In the genomic region with DNA sequence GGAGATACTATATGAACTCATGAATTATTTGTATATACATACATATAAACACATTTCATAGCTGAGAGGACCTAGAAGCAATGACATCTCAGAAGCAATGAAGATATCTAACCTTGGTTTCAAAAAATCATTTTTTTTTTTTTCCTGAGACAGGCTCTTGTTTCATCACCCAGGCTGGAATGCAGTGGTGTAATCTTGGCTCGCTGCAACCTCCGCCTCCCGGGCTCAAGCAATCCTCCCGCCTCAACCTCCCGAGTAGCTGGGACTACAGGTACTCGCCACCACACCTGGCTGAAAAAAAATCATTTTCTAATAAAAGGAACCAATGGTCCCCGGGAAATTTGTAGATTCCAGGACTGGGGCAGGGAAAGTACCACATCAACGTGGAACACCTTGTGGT, we compare ENCODE assay signal across 18 cellular contexts. TPM values are rescaled to one million over a fixed set of nuclear protein-coding genes. Genes with fewer than 3 reads are reported as not detected.
DNase-seq lines count a peak whose midpoint lies in the region; ATAC-seq, FAIRE-seq and TF ChIP-seq lines count a peak whose summit lies in the region.
"Had no signal": no experiment of that assay in that cellular context is flagged by ENCODE, and none has a peak within 500 bp of the region (broad histone marks: within the 10 kb centered on the region; RNA-seq: fewer than 3 reads in every experiment).

No MANE protein-coding gene starts in this region.

- H3K27me3 ChIP-seq in HepG2 (ENCODE audit: control insufficient read depth in 1 of 2, insufficient read depth in 2 of 2, low read length in 2 of 2) (peaks cover 0 to 3% of the 10 kb centered on the region in 2 experiments; a peak in 1 of 5 replicates), right lobe of liver (no peaks in the 10 kb centered on the region)
- H3K27me3 ChIP-seq: BLaER1 had no signal

- intact Hi-C loops in HepG2 (cut with micrococcal nuclease; ENCODE audit: unreplicated experiment) (loop anchor here (5.0 kb wide), 1 partner anchor 867 kb away; the partner anchor contains the start of gene ZNF420), right lobe of liver (cut with DNase I) (no loop called here)

- no peak for TF ChIP-seq POLR2A in HepG2 (IDR thresholded peaks at IDR 0.05; ENCODE audit: insufficient read depth in 1 of 2, low read depth in 2 of 2, low read length in 2 of 2)
- TF ChIP-seq POLR2A in right lobe of liver (IDR thresholded peaks at IDR 0.05) = no peak

- no peaks in the 10 kb centered on the region for H3K9me3 ChIP-seq in HepG2 (ENCODE audit: low read length)
- no peaks in the 10 kb centered on the region for H3K9me3 ChIP-seq in right lobe of liver
- H3K9me3 ChIP-seq: BLaER1 had no signal

- no peak for TF ChIP-seq CTCF in HepG2 (CRISPR knock-in tag; IDR thresholded peaks at IDR 0.05)
- no peak for TF ChIP-seq CTCF in right lobe of liver (IDR thresholded peaks at IDR 0.05)
- no peak for TF ChIP-seq CTCF in choroid plexus epithelial cell (conservative IDR thresholded peaks at IDR 0.05; ENCODE audit: low read depth, low read length)

- TF ChIP-seq RAD21 in HepG2 (CRISPR knock-in tag; IDR thresholded peaks at IDR 0.05) = no peak

- H3K27ac ChIP-seq in HepG2 (ENCODE audit: extremely low read length, insufficient read depth, low read length) (no peak overlapping the region), right lobe of liver (no peak overlapping the region)
- H3K27ac ChIP-seq: BLaER1 had no signal

- no peak overlapping the region for H2AFZ ChIP-seq in HepG2 (ENCODE audit: low read length)
- H2AFZ ChIP-seq: GM23338 had no signal

- H3K4me2 ChIP-seq in HepG2 (ENCODE audit: low read depth, low read length) = no peak overlapping the region
- H3K4me2 ChIP-seq: BLaER1, GM23338 had no signal

- H3K4me3 ChIP-seq in HepG2 (replicated peaks in 1 of 3; ENCODE audit: insufficient read depth in 1 of 3, low read depth in 2 of 3, low read length in 3 of 3) (no peak overlapping the region), right lobe of liver (no peak overlapping the region), choroid plexus epithelial cell (ENCODE audit: low read depth, low read length) (no peak overlapping the region)
- H3K4me3 ChIP-seq: BLaER1, GM23338 had no signal

- CTCF ChIA-PET in HepG2 (lab: Yijun Ruan, JAX; ENCODE audit: low intra/inter-chr PET ratio, low total read pairs) = no interaction called here

- POLR2A ChIA-PET in HepG2 (lab: Yijun Ruan, JAX) = no interaction called here

- TF ChIP-seq EP300 in HepG2 (IDR thresholded peaks at IDR 0.05; ENCODE audit: low read depth in 2 of 2, low read length in 2 of 2) = no peak
- no peak for TF ChIP-seq EP300 in HepG2 (CRISPR knock-in tag; IDR thresholded peaks at IDR 0.05; ENCODE audit: borderline replicate concordance)

- in situ Hi-C loops in HepG2 (cut with HindIII; ENCODE audit: extremely low pct_ligation_motif_present, low pct_unique_long_range_greater_than_20kb) = no loop called here

- 90% methylated on average over 8 of the region's 8 CpGs for WGBS in HepG2 (ENCODE audit: low lambda C conversion rate)
- WGBS in right lobe of liver (ENCODE audit: insufficient coverage, low coverage, low lambda C conversion rate, missing lambda C conversion rate) = 84% methylated on average over 8 of the region's 8 CpGs

- DNase-seq in HepG2 (ENCODE audit: low spot score) (no peak), right lobe of liver (no peak), choroid plexus epithelial cell (ENCODE audit: low read depth) (peak; percentile 60), iris pigment epithelial cell (ENCODE audit: low read depth) (peak; percentile 52), NCI-H2107 (lab: John Stamatoyannopoulos, UW) (no peak), D341Med (ENCODE audit: low spot score) (no peak)
- DNase-seq in activated CD4-positive, alpha-beta T cell treated with anti-CD3 and anti-CD28 coated beads, Interleukin-2, amount 50 U/mL, for 4 hours = no peak
- DNase-seq: 8988T; CD4-positive, alpha-beta memory T cell; DMS79 treated with DMSO at 0.1 percent for 48 hours; GF-D8; H7 had no signal

- ATAC-seq in HepG2 = no peak
- no peak for ATAC-seq in right lobe of liver
- no peak for ATAC-seq in HG03469 (IDR thresholded peaks at IDR 0.05; ENCODE audit: unreplicated experiment)
- ATAC-seq: GM23338, HCT116 had no signal

- 0 out of 5 replicates have a peak, but pooled peaks cover 0 to 1% of the 10 kb centered on the region in 2 experiments for H3K36me3 ChIP-seq in HepG2 (replicated peaks in 1 of 2; ENCODE audit: control insufficient read depth in 1 of 2, insufficient read depth in 2 of 2, low read length in 2 of 2)
- no peaks in the 10 kb centered on the region for H3K36me3 ChIP-seq in right lobe of liver
- H3K36me3 ChIP-seq: BLaER1 had no signal

- H3K9ac ChIP-seq in HepG2 (ENCODE audit: insufficient read depth, low read depth, low read length) = no peak overlapping the region
- H3K9ac ChIP-seq: BLaER1 had no signal

- H3K4me1 ChIP-seq in HepG2 (ENCODE audit: insufficient read depth, low read length) (peaks cover 15% of the 10 kb centered on the region), right lobe of liver (peaks cover 0 to 5% (median 2%) of the 10 kb centered on the region in 4 donors)

- H3K79me2 ChIP-seq in HepG2 (ENCODE audit: insufficient read depth, low read length) = peaks cover 17% of the 10 kb centered on the region

- FAIRE-seq in HepG2 (lab: Jason Lieb, UNC) = no peak

- BruUV-seq in HepG2 (replicated peaks; lab: Mats Ljungman, UMichigan) = no TSS peak

- H4K20me1 ChIP-seq in HepG2 (ENCODE audit: insufficient read depth, low read length) = no peaks in the 10 kb centered on the region
- H4K20me1 ChIP-seq: BLaER1 had no signal

RNA-seq across cellular contexts. Expression of gene ZNF565, which starts 4.0 kb away (rescaled TPM):
- total RNA-seq in HepG2 (2016; rRNA removed; fragmentation: Illumina TruSeq; extraction: Trizol) (5.2 and 6.0 TPM in 2 replicates), right lobe of liver (1 to 10 TPM in 5 of 6 experiments, under 1 TPM in 1; 0.37 to 3.6 (median 2.2) TPM)
- 2.6 and 3.3 TPM in 2 replicates for total RNA-seq in HepG2 (2016; cell fraction: cytosol; rRNA removed; fragmentation: Illumina TruSeq; extraction: Trizol; ENCODE audit: low read depth)
- 5.1 and 5.7 TPM in 2 replicates for total RNA-seq in HepG2 (2016; cell fraction: insoluble cytoplasmic fraction; rRNA removed; fragmentation: Illumina TruSeq; extraction: Trizol)
- total RNA-seq in HepG2 (2016; cell fraction: membrane; rRNA removed; fragmentation: Illumina TruSeq; extraction: Trizol) = 3.8 and 4.2 TPM in 2 replicates
- total RNA-seq in HepG2 (2016; cell fraction: nucleus; rRNA removed; fragmentation: Illumina TruSeq; extraction: Trizol) = 3.8 and 5.4 TPM in 2 replicates
- 1.8 and 2.1 TPM in 2 replicates for polyA plus RNA-seq in HepG2 (2011; rRNA removed)
- polyA plus RNA-seq in HepG2 (2011; cell fraction: cytosol; rRNA removed) = 0.95 and 1.4 TPM in 2 replicates
- 2.5 and 3.3 TPM in 2 replicates for polyA plus RNA-seq in HepG2 (2011; cell fraction: nucleus; rRNA removed)
- polyA plus RNA-seq in HepG2 (2012) = 2.3 and 2.4 TPM in 2 replicates
- 0.63 and 0.91 TPM in 2 replicates for polyA plus RNA-seq in HepG2 (2016; cell fraction: cytosol; fragmentation: Illumina TruSeq; extraction: Trizol; ENCODE audit: low read depth)
- polyA plus RNA-seq in HepG2 (2016; cell fraction: insoluble cytoplasmic fraction; fragmentation: Illumina TruSeq; extraction: Trizol; ENCODE audit: low read depth) = 3.6 and 3.8 TPM in 2 replicates
- polyA plus RNA-seq in HepG2 (2016; cell fraction: membrane; fragmentation: Illumina TruSeq; extraction: Trizol; ENCODE audit: low read depth) = 1.5 and 1.6 TPM in 2 replicates
- 4.5 and 4.8 TPM in 2 replicates for polyA plus RNA-seq in HepG2 (2016; cell fraction: nucleus; fragmentation: Illumina TruSeq; extraction: Trizol; ENCODE audit: insufficient read depth, low read depth)
- 2.0 and 2.7 TPM in 2 replicates for polyA minus RNA-seq in HepG2 (2011; rRNA and poly(A)+ RNA removed; ENCODE audit: low replicate concordance)
- polyA minus RNA-seq in HepG2 (2011; cell fraction: cytosol; rRNA and poly(A)+ RNA removed) = 1.2 and 2.2 TPM in 2 replicates
- polyA minus RNA-seq in HepG2 (2011; cell fraction: nucleus; rRNA and poly(A)+ RNA removed) = 5.4 and 7.6 TPM in 2 replicates

RNA-seq across cellular contexts. Expression of gene ZNF146, which starts 4.4 kb away (rescaled TPM):
- total RNA-seq in HepG2 (2016; rRNA removed; fragmentation: Illumina TruSeq; extraction: Trizol) = 52.7 and 93.3 TPM in 2 replicates
- total RNA-seq in HepG2 (2016; cell fraction: cytosol; rRNA removed; fragmentation: Illumina TruSeq; extraction: Trizol; ENCODE audit: low read depth) = 7.1 and 7.2 TPM in 2 replicates
- 53.6 and 86.2 TPM in 2 replicates for total RNA-seq in HepG2 (2016; cell fraction: insoluble cytoplasmic fraction; rRNA removed; fragmentation: Illumina TruSeq; extraction: Trizol)
- 33.9 and 37.0 TPM in 2 replicates for total RNA-seq in HepG2 (2016; cell fraction: membrane; rRNA removed; fragmentation: Illumina TruSeq; extraction: Trizol)
- 30.3 and 37.2 TPM in 2 replicates for total RNA-seq in HepG2 (2016; cell fraction: nucleus; rRNA removed; fragmentation: Illumina TruSeq; extraction: Trizol)
- 26.8 and 28.4 TPM in 2 replicates for polyA plus RNA-seq in HepG2 (2011; rRNA removed)
- 12.6 and 22.7 TPM in 2 replicates for polyA plus RNA-seq in HepG2 (2011; cell fraction: cytosol; rRNA removed)
- polyA plus RNA-seq in HepG2 (2011; cell fraction: nucleus; rRNA removed) = 11.3 and 18.6 TPM in 2 replicates
- 47.9 and 48.1 TPM in 2 replicates for polyA plus RNA-seq in HepG2 (2012)
- polyA plus RNA-seq in HepG2 (2016; cell fraction: cytosol; fragmentation: Illumina TruSeq; extraction: Trizol; ENCODE audit: low read depth) = 3.7 and 4.0 TPM in 2 replicates
- polyA plus RNA-seq in HepG2 (2016; cell fraction: insoluble cytoplasmic fraction; fragmentation: Illumina TruSeq; extraction: Trizol; ENCODE audit: low read depth) = 71.0 and 81.5 TPM in 2 replicates
- 15.3 and 15.4 TPM in 2 replicates for polyA plus RNA-seq in HepG2 (2016; cell fraction: membrane; fragmentation: Illumina TruSeq; extraction: Trizol; ENCODE audit: low read depth)
- polyA plus RNA-seq in HepG2 (2016; cell fraction: nucleus; fragmentation: Illumina TruSeq; extraction: Trizol; ENCODE audit: insufficient read depth, low read depth) = 56.6 and 59.5 TPM in 2 replicates
- 8.8 and 18.0 TPM in 2 replicates for polyA minus RNA-seq in HepG2 (2011; rRNA and poly(A)+ RNA removed; ENCODE audit: low replicate concordance)
- 25.7 and 28.9 TPM in 2 replicates for polyA minus RNA-seq in HepG2 (2011; cell fraction: cytosol; rRNA and poly(A)+ RNA removed)
- polyA minus RNA-seq in HepG2 (2011; cell fraction: nucleus; rRNA and poly(A)+ RNA removed) = 31.7 and 48.7 TPM in 2 replicates
- 10 to 100 TPM; 16.2 to 33.0 (median 27.0) TPM for total RNA-seq in right lobe of liver

RNA-seq across cellular contexts. Expression of gene COX7A1, which starts 58.2 kb away (rescaled TPM):
- total RNA-seq in HepG2 (2016; rRNA removed; fragmentation: Illumina TruSeq; extraction: Trizol) (not detected in 2 replicates), right lobe of liver (1 to 10 TPM; 1.0 to 6.2 (median 3.8) TPM)
- total RNA-seq in HepG2 (2016; cell fraction: cytosol; rRNA removed; fragmentation: Illumina TruSeq; extraction: Trizol; ENCODE audit: low read depth) = not detected in 2 replicates
- total RNA-seq in HepG2 (2016; cell fraction: insoluble cytoplasmic fraction; rRNA removed; fragmentation: Illumina TruSeq; extraction: Trizol) = not detected in 2 replicates
- not detected in 2 replicates for total RNA-seq in HepG2 (2016; cell fraction: membrane; rRNA removed; fragmentation: Illumina TruSeq; extraction: Trizol)
- total RNA-seq in HepG2 (2016; cell fraction: nucleus; rRNA removed; fragmentation: Illumina TruSeq; extraction: Trizol) = not detected in 2 replicates
- polyA plus RNA-seq in HepG2 (2011; rRNA removed) = not detected in 2 replicates
- polyA plus RNA-seq in HepG2 (2011; cell fraction: cytosol; rRNA removed) = not detected in 2 replicates
- polyA plus RNA-seq in HepG2 (2011; cell fraction: nucleus; rRNA removed) = not detected in 2 replicates
- not detected in 2 replicates for polyA plus RNA-seq in HepG2 (2012)
- polyA plus RNA-seq in HepG2 (2016; cell fraction: cytosol; fragmentation: Illumina TruSeq; extraction: Trizol; ENCODE audit: low read depth) = not detected in 2 replicates
- not detected in 2 replicates for polyA plus RNA-seq in HepG2 (2016; cell fraction: insoluble cytoplasmic fraction; fragmentation: Illumina TruSeq; extraction: Trizol; ENCODE audit: low read depth)
- not detected in 2 replicates for polyA plus RNA-seq in HepG2 (2016; cell fraction: membrane; fragmentation: Illumina TruSeq; extraction: Trizol; ENCODE audit: low read depth)
- polyA plus RNA-seq in HepG2 (2016; cell fraction: nucleus; fragmentation: Illumina TruSeq; extraction: Trizol; ENCODE audit: insufficient read depth, low read depth) = not detected in 2 replicates
- not detected in 2 replicates for polyA minus RNA-seq in HepG2 (2011; rRNA and poly(A)+ RNA removed; ENCODE audit: low replicate concordance)
- not detected in 2 replicates for polyA minus RNA-seq in HepG2 (2011; cell fraction: cytosol; rRNA and poly(A)+ RNA removed)
- polyA minus RNA-seq in HepG2 (2011; cell fraction: nucleus; rRNA and poly(A)+ RNA removed) = not detected in 2 replicates
- total RNA-seq: A673; CD4-positive, alpha-beta memory T cell; H7 had no signal
- polyA plus RNA-seq: CD14-positive monocyte; CD4-positive, alpha-beta memory T cell had no signal

Comparison
In these comparisons a context has a peak if more than half of its experiments do, and no peak if none do; other contexts are left out.
1. DNase-seq: peak in choroid plexus epithelial cell (single experiment) and iris pigment epithelial cell (single experiment); none in HepG2 (single experiment), right lobe of liver (0 of 3), NCI-H2107 (single experiment), activated CD4-positive, alpha-beta T cell treated with anti-CD3 and anti-CD28 coated beads, Interleukin-2, amount 50 U/mL, for 4 hours (0 of 2) and D341Med (single experiment).